8 cellular contexts compared by ENCODE assay signal in genomic region chr9:137243266-137243625, GRCh38. TPM values are rescaled to one million over a fixed set of nuclear protein-coding genes. Genes with fewer than 3 reads are reported as not detected.
DNase-seq lines count a peak whose midpoint lies in the region; TF ChIP-seq lines count a peak whose summit lies in the region.
"Not testable (repeated sequence)": the region's sequence is repeated elsewhere in the genome, so short reads cannot be mapped to it uniquely, and the experiment has no call there.
"Had no signal": no experiment of that assay in that cellular context is flagged by ENCODE, and none has a peak within 500 bp of the region (broad histone marks: within the 10 kb centered on the region; RNA-seq: fewer than 3 reads in every experiment).

No MANE protein-coding gene starts in this region.

- peak overlapping the region; percentile 99; the same call in 1 of the 2 replicates for H3K4me3 ChIP-seq in ACC112 (ENCODE audit: low read depth, low read length)
- peak overlapping the region; percentile 95 for H3K4me3 ChIP-seq in HFF-Myc (replicated peaks; ENCODE audit: low read depth, low read length)
- H3K4me3 ChIP-seq in WERI-Rb-1 (ENCODE audit: low read depth, low read length), result peak overlapping the region; percentile 79
- H3K4me3 ChIP-seq in adipocyte (ENCODE audit: low read length), result not testable (repeated sequence)
- H3K4me3 ChIP-seq in fibroblast of the aortic adventitia (ENCODE audit: low read depth, low read length), result peak overlapping the region; percentile 37

- H3K4me1 ChIP-seq in ACC112 (ENCODE audit: control insufficient read depth, insufficient read depth, low read length, unreplicated experiment), result peaks cover 28% of the 10 kb centered on the region
- peaks cover 23% of the 10 kb centered on the region for H3K4me1 ChIP-seq in adipocyte (ENCODE audit: control insufficient read depth, insufficient read depth, low read length)

- not testable (repeated sequence) for TF ChIP-seq CTCF in HFF-Myc (IDR thresholded peaks at IDR 0.05; ENCODE audit: low read depth, low read length, missing control alignments); WERI-Rb-1 (IDR thresholded peaks at IDR 0.05; ENCODE audit: low read depth, low read length); fibroblast of the aortic adventitia (IDR thresholded peaks at IDR 0.05; ENCODE audit: insufficient read depth, low read length); progenitor cell of endocrine pancreas (IDR thresholded peaks at IDR 0.05; ENCODE audit: unreplicated experiment)

- H3K36me3 ChIP-seq in ACC112 (ENCODE audit: insufficient read depth, low read length) (peaks cover 15% of the 10 kb centered on the region; the same call in 1 of the 2 replicates), WERI-Rb-1 (peaks cover 23% of the 10 kb centered on the region), adipocyte (ENCODE audit: control insufficient read depth, insufficient read depth, low read length, severe bottlenecking) (peaks cover 18% of the 10 kb centered on the region)

- H3K4me1 Mint-ChIP-seq in progenitor cell of endocrine pancreas (ENCODE audit: low read depth), result peaks cover 19% of the 10 kb centered on the region

- H3K27me3 Mint-ChIP-seq in progenitor cell of endocrine pancreas, result not testable (repeated sequence)

- not testable (repeated sequence) for H3K36me3 Mint-ChIP-seq in progenitor cell of endocrine pancreas (ENCODE audit: insufficient read depth)

- DNase-seq in HFF-Myc (ENCODE audit: extremely low read depth, low read depth); WERI-Rb-1; adipocyte (ENCODE audit: low read depth); fibroblast of the aortic adventitia (ENCODE audit: low read depth); progenitor cell of endocrine pancreas (ENCODE audit: low spot score, unreplicated experiment): not testable (repeated sequence)

- H3K9ac ChIP-seq in adipocyte (ENCODE audit: low read length), result peak overlapping the region; percentile 10

- H3K27ac ChIP-seq in ACC112 (ENCODE audit: low read depth, low read length); WERI-Rb-1: not testable (repeated sequence)

- H3K4me3 Mint-ChIP-seq in progenitor cell of endocrine pancreas (ENCODE audit: low read depth), result peak overlapping the region; percentile 85

- H2AFZ ChIP-seq in ACC112 (ENCODE audit: low read length, unreplicated experiment), result not testable (repeated sequence)

- peaks cover 37% of the 10 kb centered on the region for H3K79me2 ChIP-seq in ACC112 (ENCODE audit: control insufficient read depth, insufficient read depth, low read length, unreplicated experiment)

- H3K9me3 ChIP-seq in WERI-Rb-1 (ENCODE audit: severe bottlenecking); adipocyte (ENCODE audit: control insufficient read depth, low read length): not testable (repeated sequence)

- not testable (repeated sequence) for H3K9me3 Mint-ChIP-seq in progenitor cell of endocrine pancreas (ENCODE audit: low read depth)

- not testable (repeated sequence) for H3K27ac Mint-ChIP-seq in progenitor cell of endocrine pancreas

- H3K27me3 ChIP-seq in ACC112 (ENCODE audit: insufficient read depth, low read length); WERI-Rb-1 (ENCODE audit: insufficient read depth, low read depth, severe bottlenecking); adipocyte (replicated peaks; ENCODE audit: control insufficient read depth, insufficient read depth, low read length): not testable (repeated sequence)

RNA-seq across cellular contexts. Expression of gene TUBB4B, which starts 2.2 kb away (rescaled TPM):
- 21.8 and 195 TPM in 2 replicates for total RNA-seq in fibroblast of the aortic adventitia (ENCODE audit: low replicate concordance)
- total RNA-seq in progenitor cell of endocrine pancreas, result 233 and 245 TPM in 2 replicates

RNA-seq across cellular contexts. Expression of gene STPG3, which starts 7.8 kb away (rescaled TPM):
- total RNA-seq in fibroblast of the aortic adventitia (ENCODE audit: low replicate concordance), result not detected in 2 replicates
- total RNA-seq in progenitor cell of endocrine pancreas, result not detected in 2 replicates
- total RNA-seq: NCI-H460, renal cortical epithelial cell had no signal

RNA-seq across cellular contexts. Expression of gene NELFB, which starts 11.9 kb away (rescaled TPM):
- total RNA-seq in fibroblast of the aortic adventitia (ENCODE audit: low replicate concordance) (27.1 and 43.7 TPM in 2 replicates), progenitor cell of endocrine pancreas (62.3 and 63.3 TPM in 2 replicates)

RNA-seq across cellular contexts. Expression of gene SLC34A3, which starts 12.5 kb away (rescaled TPM):
- not detected in 2 replicates for total RNA-seq in fibroblast of the aortic adventitia (ENCODE audit: low replicate concordance)
- 0.26 and 0.27 TPM in 2 replicates for total RNA-seq in progenitor cell of endocrine pancreas
- total RNA-seq: NCI-H460, renal cortical epithelial cell had no signal

RNA-seq across cellular contexts. Expression of gene RNF224, which starts 15.9 kb away (rescaled TPM):
- total RNA-seq in fibroblast of the aortic adventitia (ENCODE audit: low replicate concordance) (0.09 TPM in 1 of 2 replicates, not detected in the other), progenitor cell of endocrine pancreas (0.27 and 0.53 TPM in 2 replicates)
- total RNA-seq: NCI-H460 had no signal
